Comparison of ENCODE assay signal across 30 cellular contexts in genomic region chr6:47671777-47672176, GRCh38. TPM values are rescaled to one million over a fixed set of nuclear protein-coding genes. Genes with fewer than 3 reads are reported as not detected.
"Had no signal": no experiment of that assay in that cellular context is flagged by ENCODE, and none has a peak within 500 bp of the region (broad histone marks: within the 10 kb centered on the region; RNA-seq: fewer than 3 reads in every experiment).

No MANE protein-coding gene starts in this region.

- H3K79me2 ChIP-seq: parathyroid adenoma had no signal

- H3K4me1 Mint-ChIP-seq: natural killer cell; stimulated activated effector memory CD8-positive, alpha-beta T cell treated with anti-CD3 and anti-CD28 coated beads, Interleukin-12 subunit alpha, Interleukin-12 subunit beta, amount 100 ng/mL, for 72 hours; stimulated activated naive B cell treated with anti-CD40 and anti-IgM and Interleukin-4, amounts not matched to agents 10 μg/mL and 1 μg/mL and 100 μg/mL, for 72 hours had no signal

- H3K27ac Mint-ChIP-seq: natural killer cell; progenitor cell of endocrine pancreas; stimulated activated effector memory CD8-positive, alpha-beta T cell treated with anti-CD3 and anti-CD28 coated beads, Interleukin-12 subunit alpha, Interleukin-12 subunit beta, amount 100 ng/mL, for 72 hours; stimulated activated naive B cell treated with anti-CD40 and anti-IgM and Interleukin-4, amounts not matched to agents 10 μg/mL and 1 μg/mL and 100 μg/mL, for 72 hours; stimulated activated naive CD8-positive, alpha-beta T cell treated with anti-CD3 and anti-CD28 coated beads, Interleukin-15, Interleukin-2, amounts not matched to agents 100 ng/mL and 50 ng/mL, for 24 hours had no signal

- H3K4me3 ChIP-seq: neural progenitor cell, ovary, psoas muscle, skin epidermis, stomach, thoracic aorta, thyroid gland, tibial nerve, upper lobe of left lung, vagina had no signal

- H3K4me1 ChIP-seq: parathyroid adenoma, psoas muscle, tibial nerve, upper lobe of left lung, vagina had no signal

- DNase-seq: natural killer cell; occipital lobe; ovary; posterior cingulate gyrus; psoas muscle; right cardiac atrium; stimulated activated CD4-positive, alpha-beta T cell treated with anti-CD3 and anti-CD28 coated beads, Interleukin-15, amount 100 ng/mL, for 24 hours; stimulated activated CD4-positive, alpha-beta T cell treated with anti-CD3 and anti-CD28 coated beads, Interleukin-2, amount 100 ng/mL, for 24 hours; stimulated activated CD4-positive, alpha-beta T cell treated with anti-CD3 and anti-CD28 coated beads, Interleukin-2, amount 100 ng/mL, for 48 hours; stimulated activated CD4-positive, alpha-beta T cell treated with anti-CD3 and anti-CD28 coated beads, Interleukin-4, amount 100 ng/mL, for 24 hours; stimulated activated naive B cell treated with anti-CD40 and anti-IgM and Interleukin-4, amounts not matched to agents 10 μg/mL and 1 μg/mL and 100 μg/mL, for 72 hours; stimulated activated naive CD4-positive, alpha-beta T cell treated with Interleukin-2 at 50 U/mL for 16 hours; stomach; thyroid gland; trophoblast cell; upper lobe of left lung had no signal

- H3K9me3 ChIP-seq: ovary, psoas muscle, stomach, thoracic aorta, thyroid gland, tibial nerve, upper lobe of left lung, vagina had no signal

- H3K27me3 Mint-ChIP-seq: progenitor cell of endocrine pancreas had no signal

- H3K9me3 Mint-ChIP-seq: natural killer cell; nephron; stimulated activated effector memory CD8-positive, alpha-beta T cell treated with anti-CD3 and anti-CD28 coated beads, Interleukin-12 subunit alpha, Interleukin-12 subunit beta, amount 100 ng/mL, for 72 hours; stimulated activated naive B cell treated with anti-CD40 and anti-IgM and Interleukin-4, amounts not matched to agents 10 μg/mL and 1 μg/mL and 100 μg/mL, for 72 hours; stimulated activated naive CD8-positive, alpha-beta T cell treated with anti-CD3 and anti-CD28 coated beads, Interleukin-15, Interleukin-2, amounts not matched to agents 100 ng/mL and 50 ng/mL, for 24 hours had no signal

- H3K36me3 ChIP-seq: neural progenitor cell, ovary, stomach, thoracic aorta, thyroid gland, tibial nerve, upper lobe of left lung, vagina had no signal

- H3K4me3 Mint-ChIP-seq: natural killer cell; nephron; neural progenitor cell; stimulated activated effector memory CD8-positive, alpha-beta T cell treated with anti-CD3 and anti-CD28 coated beads, Interleukin-12 subunit alpha, Interleukin-12 subunit beta, amount 100 ng/mL, for 72 hours; stimulated activated naive B cell treated with anti-CD40 and anti-IgM and Interleukin-4, amounts not matched to agents 10 μg/mL and 1 μg/mL and 100 μg/mL, for 72 hours; stimulated activated naive CD8-positive, alpha-beta T cell treated with anti-CD3 and anti-CD28 coated beads, Interleukin-15, Interleukin-2, amounts not matched to agents 100 ng/mL and 50 ng/mL, for 24 hours had no signal

- H3K36me3 Mint-ChIP-seq: natural killer cell; neural progenitor cell; stimulated activated effector memory CD8-positive, alpha-beta T cell treated with anti-CD3 and anti-CD28 coated beads, Interleukin-12 subunit alpha, Interleukin-12 subunit beta, amount 100 ng/mL, for 72 hours; stimulated activated naive B cell treated with anti-CD40 and anti-IgM and Interleukin-4, amounts not matched to agents 10 μg/mL and 1 μg/mL and 100 μg/mL, for 72 hours had no signal

- H2AFZ ChIP-seq: neural progenitor cell, parathyroid adenoma had no signal

- H3K27ac ChIP-seq: ovary, parathyroid adenoma, psoas muscle, stomach, thoracic aorta, thyroid gland, tibial nerve, upper lobe of left lung, vagina had no signal

- ATAC-seq: natural killer cell; psoas muscle; right cardiac atrium; sciatic nerve; stimulated activated effector memory CD8-positive, alpha-beta T cell treated with anti-CD3 and anti-CD28 coated beads, Interleukin-12 subunit alpha, Interleukin-12 subunit beta, amount 100 ng/mL, for 72 hours; stimulated activated naive B cell treated with anti-CD40 and anti-IgM and Interleukin-4, amounts not matched to agents 10 μg/mL and 1 μg/mL and 100 μg/mL, for 72 hours had no signal

- H3K27me3 ChIP-seq: neural progenitor cell, ovary, stomach, thyroid gland, tibial nerve, upper lobe of left lung, vagina had no signal

- FAIRE-seq: urothelium cell line had no signal

- H3K9ac ChIP-seq: neural progenitor cell, parathyroid adenoma had no signal

RNA-seq across cellular contexts. Expression of gene ADGRF4, which starts 26.6 kb away (rescaled TPM):
- total RNA-seq: natural killer cell, occipital lobe, sciatic nerve, stomach, temporal lobe, thoracic aorta, tibial nerve had no signal
- polyA plus RNA-seq: neural cell had no signal
